In the genomic region with DNA sequence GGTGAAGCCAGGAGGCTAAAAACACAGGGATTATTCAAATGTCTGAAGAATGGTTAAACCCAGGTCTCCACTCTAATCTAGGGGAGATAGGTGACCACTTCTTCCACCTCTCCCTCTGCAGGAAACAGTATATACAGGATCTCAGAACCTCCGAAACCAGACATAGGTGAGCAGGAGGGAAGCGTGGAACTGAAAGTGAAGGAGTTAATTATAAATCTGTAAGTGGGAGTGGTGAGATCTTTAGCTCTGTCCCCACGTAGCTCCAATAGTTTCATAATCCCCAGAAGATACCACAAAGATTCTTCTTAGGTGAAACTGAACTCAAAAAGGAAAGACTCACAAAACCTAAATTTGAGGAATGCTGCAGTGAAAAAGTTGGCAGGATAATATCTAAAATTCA, we compare ENCODE assay signal across 24 cellular contexts.
DNase-seq lines count a peak whose midpoint lies in the region; ATAC-seq lines count a peak whose summit lies in the region.
"Had no signal": no experiment of that assay in that cellular context is flagged by ENCODE, and none has a peak within 500 bp of the region (broad histone marks: within the 10 kb centered on the region; RNA-seq: fewer than 3 reads in every experiment).

No MANE protein-coding gene starts in this region.

- peaks cover 0 to 2% (median 0%) of the 10 kb centered on the region in 8 donors for H3K9me3 Mint-ChIP-seq in CD4-positive, alpha-beta memory T cell
- H3K9me3 Mint-ChIP-seq in T-cell, result peaks cover 3 to 5% (median 5%) of the 10 kb centered on the region in 3 donors
- H3K9me3 Mint-ChIP-seq: stimulated activated memory B cell treated with anti-CD40 and anti-IgM and Interleukin-4, amounts not matched to agents 10 μg/mL and 1 μg/mL and 100 μg/mL, for 72 hours had no signal

- CTCF ChIA-PET in CD4-positive, alpha-beta memory T cell (lab: Charles Lee; ENCODE audit: partially characterized antibody), result interaction anchor here (1.0 kb wide), 1 partner anchor 17 kb away, joined by 3 read pairs; no protein-coding TSS in a partner anchor
- CTCF ChIA-PET in T-cell (lab: Charles Lee), result no interaction called here

- H3K36me3 Mint-ChIP-seq in CD4-positive, alpha-beta memory T cell, result peaks cover 53 to 58% of the 10 kb centered on the region in 2 donors
- peaks cover 63% of the 10 kb centered on the region for H3K36me3 Mint-ChIP-seq in T-cell
- H3K36me3 Mint-ChIP-seq: CD14-positive monocyte; stimulated activated memory B cell treated with anti-CD40 and anti-IgM and Interleukin-4, amounts not matched to agents 10 μg/mL and 1 μg/mL and 100 μg/mL, for 72 hours had no signal

- no peaks in the 10 kb centered on the region for H3K9me3 ChIP-seq in CD4-positive, alpha-beta memory T cell (ENCODE audit: control insufficient read depth in 1 of 2, low read length in 2 of 2)
- H3K9me3 ChIP-seq: left lung, right lobe of liver had no signal

- POLR2A ChIA-PET in CD4-positive, alpha-beta memory T cell (lab: Charles Lee; ENCODE audit: partially characterized antibody), result no interaction called here
- POLR2A ChIA-PET in T-cell (lab: Charles Lee), result interaction anchor here in 1 of 2 donors (0.7 to 1.2 kb wide), 2 partner anchors 15 to 73 kb away, joined by 4 read pairs; no protein-coding TSS in a partner anchor

- peak overlapping the region in 5 of 8 donors; percentile 36 to 55 (median 47) for H3K4me3 Mint-ChIP-seq in CD4-positive, alpha-beta memory T cell
- H3K4me3 Mint-ChIP-seq in T-cell, result peak overlapping the region in 2 of 3 donors; percentile 9 to 26
- H3K4me3 Mint-ChIP-seq: activated naive CD8-positive, alpha-beta T cell treated with anti-CD3 and anti-CD28 coated beads, Interleukin-2, amount 10 ng/mL, durations not matched to agents 7 days and 5 days; CD14-positive monocyte; stimulated activated memory B cell treated with anti-CD40 and anti-IgM and Interleukin-4, amounts not matched to agents 10 μg/mL and 1 μg/mL and 100 μg/mL, for 72 hours; T-helper 2 cell treated with Interferon-gamma antibody and Interleukin-4, amounts not matched to agents 5 μg/mL and 100 μg/mL, for 36 hours had no signal

- peaks cover 2% of the 10 kb centered on the region for H3K36me3 ChIP-seq in CD4-positive, alpha-beta memory T cell (ENCODE audit: insufficient read depth, low read length)
- H3K36me3 ChIP-seq: left lung, right lobe of liver had no signal

- no peaks in the 10 kb centered on the region for H3K27me3 ChIP-seq in CD4-positive, alpha-beta memory T cell (ENCODE audit: insufficient read depth, low read length)
- H3K27me3 ChIP-seq: left lung, right lobe of liver had no signal

- intact Hi-C loops in CD4-positive, alpha-beta memory T cell (cut with micrococcal nuclease), result no loop called here

- DNase-seq in CD4-positive, alpha-beta memory T cell, result no peak
- DNase-seq in T-cell, result no peak
- peak; percentile 55 for DNase-seq in iris pigment epithelial cell (ENCODE audit: low read depth)
- no peak for DNase-seq in caudate nucleus (lab: John Stamatoyannopoulos, UW)
- DNase-seq in NCI-H187 (lab: John Stamatoyannopoulos, UW), result no peak
- DNase-seq: activated CD4-positive, alpha-beta T cell treated with anti-CD3 and anti-CD28 coated beads for 48 hours; activated naive CD8-positive, alpha-beta T cell treated with anti-CD3 and anti-CD28 coated beads, Interleukin-2, amount 10 ng/mL, durations not matched to agents 7 days and 5 days; cerebellar nuclear complex; H7; left lung; mesendoderm; NCI-H1417; NCI-H2081 treated with DMSO at 0.1 percent for 48 hours; NCI-H748 treated with DMSO at 0.1 percent for 48 hours; right lobe of liver; stimulated activated CD4-positive, alpha-beta T cell treated with anti-CD3 and anti-CD28 coated beads, Interleukin-4, amount 100 ng/mL, for 4 hours had no signal

- peak overlapping the region in 4 of 7 donors; percentile 6 to 84 (median 18) for H3K27ac Mint-ChIP-seq in CD4-positive, alpha-beta memory T cell
- H3K27ac Mint-ChIP-seq in T-cell, result peak overlapping the region; percentile 36 to 68
- H3K27ac Mint-ChIP-seq: activated naive CD8-positive, alpha-beta T cell treated with anti-CD3 and anti-CD28 coated beads, Interleukin-2, amount 10 ng/mL, durations not matched to agents 7 days and 5 days; CD14-positive monocyte; stimulated activated memory B cell treated with anti-CD40 and anti-IgM and Interleukin-4, amounts not matched to agents 10 μg/mL and 1 μg/mL and 100 μg/mL, for 72 hours; T-helper 2 cell treated with Interferon-gamma antibody and Interleukin-4, amounts not matched to agents 5 μg/mL and 100 μg/mL, for 36 hours had no signal

- peaks cover 48 to 80% (median 67%) of the 10 kb centered on the region in 4 donors for H3K4me1 Mint-ChIP-seq in CD4-positive, alpha-beta memory T cell
- peaks cover 78 to 80% (median 78%) of the 10 kb centered on the region in 3 donors for H3K4me1 Mint-ChIP-seq in T-cell
- H3K4me1 Mint-ChIP-seq: CD14-positive monocyte; stimulated activated memory B cell treated with anti-CD40 and anti-IgM and Interleukin-4, amounts not matched to agents 10 μg/mL and 1 μg/mL and 100 μg/mL, for 72 hours had no signal

- H3K27ac ChIP-seq in CD4-positive, alpha-beta memory T cell (ENCODE audit: low read depth, low read length), result no peak overlapping the region
- H3K27ac ChIP-seq in caudate nucleus (ENCODE audit: low read depth, low read length), result no peak overlapping the region
- H3K27ac ChIP-seq: KMS-11, left lung, right lobe of liver, RWPE1 had no signal

- ATAC-seq in GM18909 (IDR thresholded peaks at IDR 0.05; ENCODE audit: poor library complexity, unreplicated experiment) (peak; percentile 48), T-cell (replicated peaks in 1 of 4) (no peak), HG03442 (IDR thresholded peaks at IDR 0.05; ENCODE audit: unreplicated experiment) (no peak)
- ATAC-seq: GM12878; left lung; right lobe of liver; stimulated activated memory B cell treated with anti-CD40 and anti-IgM and Interleukin-4, amounts not matched to agents 10 μg/mL and 1 μg/mL and 100 μg/mL, for 72 hours had no signal

- H3K4me1 ChIP-seq in CD4-positive, alpha-beta memory T cell (ENCODE audit: insufficient read depth, low read length), result peaks cover 42% of the 10 kb centered on the region
- H3K4me1 ChIP-seq: left lung, right lobe of liver had no signal

- no peak overlapping the region for H3K4me3 ChIP-seq in CD4-positive, alpha-beta memory T cell (ENCODE audit: low read length in 2 of 2)
- H3K4me3 ChIP-seq: GM12878, left lung, right lobe of liver had no signal

- H3K27me3 Mint-ChIP-seq in CD4-positive, alpha-beta memory T cell, result no peaks in the 10 kb centered on the region
- H3K27me3 Mint-ChIP-seq in T-cell, result no peaks in the 10 kb centered on the region
- H3K27me3 Mint-ChIP-seq: activated naive CD8-positive, alpha-beta T cell treated with anti-CD3 and anti-CD28 coated beads, Interleukin-2, amount 10 ng/mL, durations not matched to agents 7 days and 5 days; stimulated activated memory B cell treated with anti-CD40 and anti-IgM and Interleukin-4, amounts not matched to agents 10 μg/mL and 1 μg/mL and 100 μg/mL, for 72 hours had no signal
